9 cellular contexts compared by ENCODE assay signal in genomic region chr1:228163004-228163753, GRCh38. TPM values are rescaled to one million over a fixed set of nuclear protein-coding genes. Genes with fewer than 3 reads are reported as not detected.
A peak's percentile ranks its signal among the peaks of the same experiment; 100 is the strongest.
DNase-seq lines count a peak whose midpoint lies in the region; ATAC-seq and TF ChIP-seq lines count a peak whose summit lies in the region.
"Had no signal": no experiment of that assay in that cellular context is flagged by ENCODE, and none has a peak within 500 bp of the region (broad histone marks: within the 10 kb centered on the region; RNA-seq: fewer than 3 reads in every experiment).

No MANE protein-coding gene starts in this region.

- H3K4me1 Mint-ChIP-seq in CD4-positive, CD25-positive, alpha-beta regulatory T cell, result peaks cover 0 to 49% (median 21%) of the 10 kb centered on the region in 4 donors
- H3K4me1 Mint-ChIP-seq in activated naive CD8-positive, alpha-beta T cell treated with anti-CD3 and anti-CD28 coated beads for 36 hours, result peaks cover 36% of the 10 kb centered on the region

- H3K4me3 ChIP-seq in CD4-positive, CD25-positive, alpha-beta regulatory T cell (ENCODE audit: low read depth, low read length), result no peak overlapping the region
- H3K4me3 ChIP-seq in gastroesophageal sphincter (no peak overlapping the region), ovary (no peak overlapping the region)

- no peak overlapping the region for H3K4me3 Mint-ChIP-seq in CD4-positive, CD25-positive, alpha-beta regulatory T cell
- no peak overlapping the region for H3K4me3 Mint-ChIP-seq in activated naive CD8-positive, alpha-beta T cell treated with anti-CD3 and anti-CD28 coated beads for 36 hours

- no peaks in the 10 kb centered on the region for H3K9me3 Mint-ChIP-seq in CD4-positive, CD25-positive, alpha-beta regulatory T cell
- H3K9me3 Mint-ChIP-seq in activated naive CD8-positive, alpha-beta T cell treated with anti-CD3 and anti-CD28 coated beads for 36 hours, result no peaks in the 10 kb centered on the region

- peaks cover 26% of the 10 kb centered on the region for H3K4me1 ChIP-seq in CD4-positive, CD25-positive, alpha-beta regulatory T cell (ENCODE audit: control insufficient read depth, insufficient read depth, low read length, poor library complexity, severe bottlenecking)
- H3K4me1 ChIP-seq in gastroesophageal sphincter, result peaks cover 0 to 75% (median 9%) of the 10 kb centered on the region in 3 donors
- H3K4me1 ChIP-seq in ovary (ENCODE audit: insufficient read depth), result peaks cover 15% of the 10 kb centered on the region

- H3K36me3 ChIP-seq in CD4-positive, CD25-positive, alpha-beta regulatory T cell (ENCODE audit: control insufficient read depth, insufficient read depth, low read length), result no peaks in the 10 kb centered on the region
- H3K36me3 ChIP-seq in gastroesophageal sphincter, result no peaks in the 10 kb centered on the region
- no peaks in the 10 kb centered on the region for H3K36me3 ChIP-seq in ovary
- H3K36me3 ChIP-seq: BE2C had no signal

- no peak for TF ChIP-seq CTCF in gastroesophageal sphincter (IDR thresholded peaks at IDR 0.05)
- TF ChIP-seq CTCF in ovary (IDR thresholded peaks at IDR 0.05), result no peak

- peaks cover 5% of the 10 kb centered on the region for H3K27me3 Mint-ChIP-seq in CD4-positive, CD25-positive, alpha-beta regulatory T cell
- H3K27me3 Mint-ChIP-seq in activated naive CD8-positive, alpha-beta T cell treated with anti-CD3 and anti-CD28 coated beads for 36 hours, result no peaks in the 10 kb centered on the region

- H3K27me3 ChIP-seq in CD4-positive, CD25-positive, alpha-beta regulatory T cell (ENCODE audit: control insufficient read depth, insufficient read depth, low read length), result no peaks in the 10 kb centered on the region
- H3K27me3 ChIP-seq in gastroesophageal sphincter, result peaks cover 20% of the 10 kb centered on the region
- no peaks in the 10 kb centered on the region for H3K27me3 ChIP-seq in ovary
- H3K27me3 ChIP-seq: BE2C had no signal

- H3K27ac Mint-ChIP-seq in CD4-positive, CD25-positive, alpha-beta regulatory T cell, result peak overlapping the region; percentile 52 to 98 (median 79)
- peak overlapping the region; percentile 65 for H3K27ac Mint-ChIP-seq in activated naive CD8-positive, alpha-beta T cell treated with anti-CD3 and anti-CD28 coated beads for 36 hours

- no peak for DNase-seq in CD4-positive, CD25-positive, alpha-beta regulatory T cell
- DNase-seq in activated naive CD8-positive, alpha-beta T cell treated with anti-CD3 and anti-CD28 coated beads for 36 hours, result no peak
- DNase-seq in ovary (peak; percentile 63 to 77 (median 76)), DMS79 treated with DMSO at 0.1 percent for 48 hours (lab: John Stamatoyannopoulos, UW) (no peak)
- no peak for DNase-seq in activated CD4-positive, alpha-beta T cell treated with anti-CD3 and anti-CD28 coated beads for 48 hours

- 100% methylated on average over 3 of the region's 30 CpGs; no CpG with 5 or more reads in 1 of the 2 donors for WGBS in gastroesophageal sphincter (ENCODE audit: low coverage in 1 of 2), 2 donors
- 23 to 32% (median 31%) methylated on average over 30 of the region's 30 CpGs for WGBS in ovary, 3 donors

- TF ChIP-seq POLR2A in gastroesophageal sphincter (IDR thresholded peaks at IDR 0.05) (no peak), ovary (IDR thresholded peaks at IDR 0.05) (no peak)

- no peak for ATAC-seq in CD4-positive, CD25-positive, alpha-beta regulatory T cell (ENCODE audit: low read depth in 2 of 2)
- ATAC-seq in gastroesophageal sphincter, result no peak
- no peak for ATAC-seq in GM19463 (IDR thresholded peaks at IDR 0.05; ENCODE audit: unreplicated experiment)
- no peak for ATAC-seq in GM21619 (IDR thresholded peaks at IDR 0.05; ENCODE audit: unreplicated experiment)

- peak overlapping the region; percentile 23 for H3K27ac ChIP-seq in CD4-positive, CD25-positive, alpha-beta regulatory T cell (ENCODE audit: insufficient read depth, low read length, poor library complexity, severe bottlenecking)
- H3K27ac ChIP-seq in gastroesophageal sphincter (peak overlapping the region in 3 of 4 donors; percentile 52 to 100 (median 58)), ovary (peak overlapping the region in 1 of 2 donors; percentile 27)

- intact Hi-C loops in ovary (cut with DNase I), result loop anchor here in 2 of 4 donors (1.0 to 10.0 kb wide), 2 partner anchors 242 to 712 kb away; partner anchors contain the start of gene TRIM11 (in 1 of the 2)

- no peaks in the 10 kb centered on the region for H3K36me3 Mint-ChIP-seq in CD4-positive, CD25-positive, alpha-beta regulatory T cell
- H3K36me3 Mint-ChIP-seq in activated naive CD8-positive, alpha-beta T cell treated with anti-CD3 and anti-CD28 coated beads for 36 hours, result no peaks in the 10 kb centered on the region

- TF ChIP-seq EP300 in gastroesophageal sphincter (IDR thresholded peaks at IDR 0.05), result no peak
- no peak for TF ChIP-seq EP300 in ovary (IDR thresholded peaks at IDR 0.05)

- H3K9me3 ChIP-seq in CD4-positive, CD25-positive, alpha-beta regulatory T cell (ENCODE audit: control insufficient read depth in 2 of 2, low read length in 2 of 2), result no peaks in the 10 kb centered on the region
- H3K9me3 ChIP-seq in gastroesophageal sphincter (no peaks in the 10 kb centered on the region), ovary (no peaks in the 10 kb centered on the region)
- H3K9me3 ChIP-seq: BE2C had no signal

RNA-seq across cellular contexts. Expression of gene IBA57, which starts 2.4 kb away (rescaled TPM):
- 17.0 TPM for total RNA-seq in CD4-positive, CD25-positive, alpha-beta regulatory T cell
- polyA plus RNA-seq in CD4-positive, CD25-positive, alpha-beta regulatory T cell, result 1 to 10 TPM; 2.0 to 5.5 (median 4.0) TPM
- 10 to 100 TPM; 18.1 to 19.3 TPM for total RNA-seq in activated naive CD8-positive, alpha-beta T cell treated with anti-CD3 and anti-CD28 coated beads for 36 hours
- total RNA-seq in gastroesophageal sphincter, result 10 to 100 TPM in 1 of 4 donors, 1 to 10 TPM in 3; 4.2 to 11.3 (median 7.4) TPM
- total RNA-seq in ovary, result 10 to 100 TPM in 4 of 7 donors, 1 to 10 TPM in 3; 3.7 to 14.5 (median 11.1) TPM
- polyA plus RNA-seq in ovary, result 1 to 10 TPM; 2.8 to 5.8 TPM

RNA-seq across cellular contexts. Expression of gene GJC2, which starts 13.4 kb away (rescaled TPM):
- total RNA-seq in CD4-positive, CD25-positive, alpha-beta regulatory T cell, result 2.8 TPM
- polyA plus RNA-seq in CD4-positive, CD25-positive, alpha-beta regulatory T cell, result not detected
- 1 to 10 TPM; 1.1 to 1.2 TPM for total RNA-seq in activated naive CD8-positive, alpha-beta T cell treated with anti-CD3 and anti-CD28 coated beads for 36 hours
- total RNA-seq in gastroesophageal sphincter (1 to 10 TPM; 5.1 to 9.0 (median 7.0) TPM), ovary (10 to 100 TPM in 2 of 7 donors, 1 to 10 TPM in 5; 2.2 to 12.6 (median 8.0) TPM)
- 1 to 10 TPM in 1 of 2 donors, under 1 TPM in 1; 0.18 to 2.3 TPM for polyA plus RNA-seq in ovary

RNA-seq across cellular contexts. Expression of gene GUK1, which starts 23.1 kb away (rescaled TPM):
- total RNA-seq in CD4-positive, CD25-positive, alpha-beta regulatory T cell, result 270 TPM
- 100 to 1,000 TPM; 329 to 413 (median 371) TPM for polyA plus RNA-seq in CD4-positive, CD25-positive, alpha-beta regulatory T cell
- total RNA-seq in activated naive CD8-positive, alpha-beta T cell treated with anti-CD3 and anti-CD28 coated beads for 36 hours, result 100 to 1,000 TPM; 294 to 304 TPM
- total RNA-seq in gastroesophageal sphincter (100 to 1,000 TPM; 234 to 504 (median 299) TPM), ovary (100 to 1,000 TPM; 129 to 256 (median 171) TPM)
- polyA plus RNA-seq in ovary, result 100 to 1,000 TPM in 1 of 2 donors, 10 to 100 TPM in 1; 17.7 to 228 TPM

RNA-seq across cellular contexts. Expression of gene OBSCN, which starts 44.7 kb away (rescaled TPM):
- 57.1 TPM for total RNA-seq in CD4-positive, CD25-positive, alpha-beta regulatory T cell
- 1 to 10 TPM in 3 of 4 donors, under 1 TPM in 1; 0.13 to 1.2 (median 1.1) TPM for polyA plus RNA-seq in CD4-positive, CD25-positive, alpha-beta regulatory T cell
- 10 to 100 TPM; 13.7 to 14.9 TPM for total RNA-seq in activated naive CD8-positive, alpha-beta T cell treated with anti-CD3 and anti-CD28 coated beads for 36 hours
- total RNA-seq in gastroesophageal sphincter (10 to 100 TPM; 11.1 to 28.4 (median 20.9) TPM), ovary (10 to 100 TPM; 21.7 to 37.1 (median 29.9) TPM)
- polyA plus RNA-seq in ovary, result 10 to 100 TPM in 1 of 2 donors, 1 to 10 TPM in 1; 3.5 to 11.9 TPM

RNA-seq across cellular contexts. Expression of gene MRPL55, which starts 54.1 kb away (rescaled TPM):
- total RNA-seq in CD4-positive, CD25-positive, alpha-beta regulatory T cell, result 62.5 TPM
- 100 to 1,000 TPM; 126 to 163 (median 143) TPM for polyA plus RNA-seq in CD4-positive, CD25-positive, alpha-beta regulatory T cell
- 10 to 100 TPM; 75.0 to 82.4 TPM for total RNA-seq in activated naive CD8-positive, alpha-beta T cell treated with anti-CD3 and anti-CD28 coated beads for 36 hours
- total RNA-seq in gastroesophageal sphincter, result 100 to 1,000 TPM in 2 of 4 donors, 10 to 100 TPM in 2; 50.2 to 394 (median 81.5) TPM
- 10 to 100 TPM; 36.4 to 98.5 (median 43.3) TPM for total RNA-seq in ovary
- polyA plus RNA-seq in ovary, result 10 to 100 TPM; 14.6 to 87.5 TPM

Comparison
In these comparisons a context has a peak if more than half of its experiments do, and no peak if none do; other contexts are left out.
1. DNase-seq: peak in ovary (5 of 5); none in CD4-positive, CD25-positive, alpha-beta regulatory T cell (0 of 3), activated naive CD8-positive, alpha-beta T cell treated with anti-CD3 and anti-CD28 coated beads for 36 hours (single experiment), DMS79 treated with DMSO at 0.1 percent for 48 hours (single experiment) and activated CD4-positive, alpha-beta T cell treated with anti-CD3 and anti-CD28 coated beads for 48 hours (single experiment).